ENCODE assay signal across 9 cellular contexts in genomic region chr4:158535130-158535614, GRCh38.
DNase-seq lines count a peak whose midpoint lies in the region; ATAC-seq lines count a peak whose summit lies in the region.
"Had no signal": no experiment of that assay in that cellular context is flagged by ENCODE, and none has a peak within 500 bp of the region (broad histone marks: within the 10 kb centered on the region; RNA-seq: fewer than 3 reads in every experiment).

No MANE protein-coding gene starts in this region.

- peak; percentile 13 for DNase-seq in DMS53 treated with DMSO at 0.1 percent for 48 hours (lab: John Stamatoyannopoulos, UW; ENCODE audit: unreplicated experiment)
- DNase-seq in NCI-H226: peak; percentile 55
- peak; percentile 42 for DNase-seq in fibroblast of gingiva (ENCODE audit: low read depth)
- no peak for DNase-seq in T1000 (lab: John Stamatoyannopoulos, UW)
- DNase-seq in NCI-H2107 (lab: John Stamatoyannopoulos, UW): no peak
- DNase-seq in activated gamma-delta T cell treated with Interleukin-2 at 50 U/mL for 16 hours: no peak

- ATAC-seq in GM21423 (IDR thresholded peaks at IDR 0.05; ENCODE audit: unreplicated experiment) (peak; percentile 48), HG02763 (IDR thresholded peaks at IDR 0.05; ENCODE audit: unreplicated experiment) (no peak)
- ATAC-seq: gastroesophageal sphincter had no signal

Comparison
In these comparisons a context has a peak if more than half of its experiments do, and no peak if none do; other contexts are left out.
1. DNase-seq: peak in DMS53 treated with DMSO at 0.1 percent for 48 hours (single experiment), NCI-H226 (single experiment) and fibroblast of gingiva (single experiment); none in T1000 (single experiment), NCI-H2107 (single experiment) and activated gamma-delta T cell treated with Interleukin-2 at 50 U/mL for 16 hours (single experiment).